ENCODE assay signal across 17 cellular contexts in genomic region chr22:49756656-49757055, GRCh38.
"Had no signal": no experiment of that assay in that cellular context is flagged by ENCODE, and none has a peak within 500 bp of the region (broad histone marks: within the 10 kb centered on the region; RNA-seq: fewer than 3 reads in every experiment).

No MANE protein-coding gene starts in this region.

- H3K27ac ChIP-seq: esophagus muscularis mucosa, hepatocyte, pancreas, SJSA1, thyroid gland had no signal

- H2AFZ ChIP-seq: hepatocyte had no signal

- ATAC-seq: activated naive CD4-positive, alpha-beta T cell treated with anti-CD3 and anti-CD28 coated beads, Interleukin-2, amount 50 U/mL, for 72 hours; pancreas; stimulated activated effector memory CD8-positive, alpha-beta T cell treated with anti-CD3 and anti-CD28 coated beads, Interleukin-12 subunit alpha, Interleukin-12 subunit beta, amount 100 ng/mL, for 72 hours had no signal

- H3K4me3 ChIP-seq: esophagus muscularis mucosa, hepatocyte, lung, pancreas, SJSA1, thyroid gland had no signal

- H3K36me3 ChIP-seq: esophagus muscularis mucosa, pancreas, SJSA1, thyroid gland had no signal

- H3K79me2 ChIP-seq: hepatocyte had no signal

- H3K27me3 ChIP-seq: hepatocyte, pancreas, SJSA1, thyroid gland had no signal

- H3K4me1 ChIP-seq: pancreas, SJSA1, thyroid gland had no signal

- DNase-seq: activated CD4-positive, alpha-beta T cell treated with anti-CD3 and anti-CD28 coated beads, Interleukin-2, amount 50 U/mL, for 4 hours; activated CD4-positive, CD25-positive, alpha-beta regulatory T cell; activated gamma-delta T cell; activated T-cell treated with anti-CD3 and anti-CD28 coated beads, Interleukin-2, amount 50 U/mL, for 1 hour; central memory CD4-positive, alpha-beta T cell; cortex of kidney; effector CD4-positive, alpha-beta T cell; midbrain; SW 1271; thyroid gland had no signal

- H3K4me2 ChIP-seq: hepatocyte had no signal

- H3K9me3 ChIP-seq: pancreas, SJSA1, thyroid gland had no signal
